Comparison of ENCODE assay signal across 1 cellular context in genomic region chr11:61733120-61733978, GRCh38.
TF ChIP-seq lines count a peak whose summit lies in the region.

No MANE protein-coding gene starts in this region.

TF ChIP-seq in HepG2, 621 proteins besides CTCF, POLR2A, EP300 and RAD21 (continues in another document):
- peak; percentile 70; the same call in 1 of the 3 replicates for TF ChIP-seq MXI1 (IDR thresholded peaks at IDR 0.05; ENCODE audit: borderline replicate concordance, low read depth, low read length)
- TF ChIP-seq, protein P1, sequence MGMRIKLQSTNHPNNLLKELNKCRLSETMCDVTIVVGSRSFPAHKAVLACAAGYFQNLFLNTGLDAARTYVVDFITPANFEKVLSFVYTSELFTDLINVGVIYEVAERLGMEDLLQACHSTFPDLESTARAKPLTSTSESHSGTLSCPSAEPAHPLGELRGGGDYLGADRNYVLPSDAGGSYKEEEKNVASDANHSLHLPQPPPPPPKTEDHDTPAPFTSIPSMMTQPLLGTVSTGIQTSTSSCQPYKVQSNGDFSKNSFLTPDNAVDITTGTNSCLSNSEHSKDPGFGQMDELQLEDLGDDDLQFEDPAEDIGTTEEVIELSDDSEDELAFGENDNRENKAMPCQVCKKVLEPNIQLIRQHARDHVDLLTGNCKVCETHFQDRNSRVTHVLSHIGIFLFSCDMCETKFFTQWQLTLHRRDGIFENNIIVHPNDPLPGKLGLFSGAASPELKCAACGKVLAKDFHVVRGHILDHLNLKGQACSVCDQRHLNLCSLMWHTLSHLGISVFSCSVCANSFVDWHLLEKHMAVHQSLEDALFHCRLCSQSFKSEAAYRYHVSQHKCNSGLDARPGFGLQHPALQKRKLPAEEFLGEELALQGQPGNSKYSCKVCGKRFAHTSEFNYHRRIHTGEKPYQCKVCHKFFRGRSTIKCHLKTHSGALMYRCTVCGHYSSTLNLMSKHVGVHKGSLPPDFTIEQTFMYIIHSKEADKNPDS (CRISPR knock-in tag; IDR thresholded peaks at IDR 0.05), result no peak
- TF ChIP-seq MYC (CRISPR knock-in tag; IDR thresholded peaks at IDR 0.05; ENCODE audit: borderline replicate concordance), result peak; percentile 38; the same call in 1 of the 2 replicates
- TF ChIP-seq ARNTL (CRISPR knock-in tag; IDR thresholded peaks at IDR 0.05), result peak; percentile 86
- TF ChIP-seq KMT2B (CRISPR knock-in tag; IDR thresholded peaks at IDR 0.05), result peak; percentile 36; the same call in 1 of the 2 replicates
- no peak for TF ChIP-seq PTBP1 (IDR thresholded peaks at IDR 0.05; ENCODE audit: low read depth, low read length, poor library complexity, severe bottlenecking)
- TF ChIP-seq PRDM10 (CRISPR knock-in tag; IDR thresholded peaks at IDR 0.05; ENCODE audit: low read depth), result 0 out of 2 replicates have a peak, but pooled peaks have one; percentile 52
- TF ChIP-seq CBX5 (CRISPR knock-in tag; IDR thresholded peaks at IDR 0.05; ENCODE audit: borderline replicate concordance), result 0 out of 2 replicates have a peak, but pooled peaks have one; percentile 47
- peak; percentile 41; the same call in 1 of the 2 replicates for TF ChIP-seq AKAP8 (CRISPR knock-in tag; IDR thresholded peaks at IDR 0.05)
- TF ChIP-seq, protein P2, sequence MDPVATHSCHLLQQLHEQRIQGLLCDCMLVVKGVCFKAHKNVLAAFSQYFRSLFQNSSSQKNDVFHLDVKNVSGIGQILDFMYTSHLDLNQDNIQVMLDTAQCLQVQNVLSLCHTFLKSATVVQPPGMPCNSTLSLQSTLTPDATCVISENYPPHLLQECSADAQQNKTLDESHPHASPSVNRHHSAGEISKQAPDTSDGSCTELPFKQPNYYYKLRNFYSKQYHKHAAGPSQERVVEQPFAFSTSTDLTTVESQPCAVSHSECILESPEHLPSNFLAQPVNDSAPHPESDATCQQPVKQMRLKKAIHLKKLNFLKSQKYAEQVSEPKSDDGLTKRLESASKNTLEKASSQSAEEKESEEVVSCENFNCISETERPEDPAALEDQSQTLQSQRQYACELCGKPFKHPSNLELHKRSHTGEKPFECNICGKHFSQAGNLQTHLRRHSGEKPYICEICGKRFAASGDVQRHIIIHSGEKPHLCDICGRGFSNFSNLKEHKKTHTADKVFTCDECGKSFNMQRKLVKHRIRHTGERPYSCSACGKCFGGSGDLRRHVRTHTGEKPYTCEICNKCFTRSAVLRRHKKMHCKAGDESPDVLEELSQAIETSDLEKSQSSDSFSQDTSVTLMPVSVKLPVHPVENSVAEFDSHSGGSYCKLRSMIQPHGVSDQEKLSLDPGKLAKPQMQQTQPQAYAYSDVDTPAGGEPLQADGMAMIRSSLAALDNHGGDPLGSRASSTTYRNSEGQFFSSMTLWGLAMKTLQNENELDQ (CRISPR knock-in tag; IDR thresholded peaks at IDR 0.05; ENCODE audit: borderline replicate concordance), result peak; percentile 36; the same call in 1 of the 2 replicates
- TF ChIP-seq TFE3 (CRISPR knock-in tag; IDR thresholded peaks at IDR 0.05), result peak; percentile 91
- TF ChIP-seq ZNF407 (CRISPR knock-in tag; IDR thresholded peaks at IDR 0.05; ENCODE audit: not compliant biosample characterization), result peak; percentile 47
- peak; percentile 17 for TF ChIP-seq AGO2 (optimal IDR thresholded peaks at IDR 0.05; ENCODE audit: low read depth, low read length)
- peak; percentile 51; the same call in 1 of the 2 replicates for TF ChIP-seq ZNF33B (CRISPR knock-in tag; IDR thresholded peaks at IDR 0.05)
- TF ChIP-seq ZNF274 (CRISPR knock-in tag; IDR thresholded peaks at IDR 0.05), result 0 out of 2 replicates have a peak, but pooled peaks have one; percentile 39
- TF ChIP-seq, protein P3, sequence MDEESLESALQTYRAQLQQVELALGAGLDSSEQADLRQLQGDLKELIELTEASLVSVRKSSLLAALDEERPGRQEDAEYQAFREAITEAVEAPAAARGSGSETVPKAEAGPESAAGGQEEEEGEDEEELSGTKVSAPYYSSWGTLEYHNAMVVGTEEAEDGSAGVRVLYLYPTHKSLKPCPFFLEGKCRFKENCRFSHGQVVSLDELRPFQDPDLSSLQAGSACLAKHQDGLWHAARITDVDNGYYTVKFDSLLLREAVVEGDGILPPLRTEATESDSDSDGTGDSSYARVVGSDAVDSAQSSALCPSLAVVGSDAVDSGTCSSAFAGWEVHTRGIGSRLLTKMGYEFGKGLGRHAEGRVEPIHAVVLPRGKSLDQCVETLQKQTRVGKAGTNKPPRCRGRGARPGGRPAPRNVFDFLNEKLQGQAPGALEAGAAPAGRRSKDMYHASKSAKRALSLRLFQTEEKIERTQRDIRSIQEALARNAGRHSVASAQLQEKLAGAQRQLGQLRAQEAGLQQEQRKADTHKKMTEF (CRISPR knock-in tag; IDR thresholded peaks at IDR 0.05), result peak; percentile 65
- no peak for TF ChIP-seq GTF2F1 (IDR thresholded peaks at IDR 0.05; ENCODE audit: low read length)
- peak; percentile 38 for TF ChIP-seq RBM22 (optimal IDR thresholded peaks at IDR 0.05; ENCODE audit: low read length)
- no peak for TF ChIP-seq HIVEP1 (CRISPR knock-in tag; IDR thresholded peaks at IDR 0.05)
- TF ChIP-seq THAP11 (CRISPR knock-in tag; IDR thresholded peaks at IDR 0.05), result 0 out of 2 replicates have a peak, but pooled peaks have one; percentile 44
- no peak for TF ChIP-seq ZNF597 (CRISPR knock-in tag; IDR thresholded peaks at IDR 0.05)
- 0 out of 2 replicates have a peak, but pooled peaks have one; percentile 29 for TF ChIP-seq ZNF614 (CRISPR knock-in tag; IDR thresholded peaks at IDR 0.05; ENCODE audit: borderline replicate concordance)
- peak; percentile 27; the same call in 1 of the 2 replicates for TF ChIP-seq HDAC2 (CRISPR knock-in tag; IDR thresholded peaks at IDR 0.05)
- no peak for TF ChIP-seq NONO (IDR thresholded peaks at IDR 0.05)
- TF ChIP-seq NONO (CRISPR knock-in tag; conservative IDR thresholded peaks at IDR 0.05), result 0 out of 2 replicates have a peak, but pooled peaks have one; percentile 29
- 0 out of 2 replicates have a peak, but pooled peaks have one; percentile 52 for TF ChIP-seq ZNF605 (CRISPR knock-in tag; IDR thresholded peaks at IDR 0.05)
- no peak for TF ChIP-seq ZNF567 (CRISPR knock-in tag; IDR thresholded peaks at IDR 0.05; ENCODE audit: borderline replicate concordance)
- TF ChIP-seq GATAD2A (CRISPR knock-in tag; IDR thresholded peaks at IDR 0.05), result 0 out of 2 replicates have a peak, but pooled peaks have one; percentile 36
- peak; percentile 92 for TF ChIP-seq MXD4 (CRISPR knock-in tag; IDR thresholded peaks at IDR 0.05)
- TF ChIP-seq ZNF12 (CRISPR knock-in tag; IDR thresholded peaks at IDR 0.05), result peak; percentile 10; the same call in 1 of the 2 replicates
- TF ChIP-seq JUND (CRISPR knock-in tag; IDR thresholded peaks at IDR 0.05), result no peak
- TF ChIP-seq ZNF891 (CRISPR knock-in tag; IDR thresholded peaks at IDR 0.05), result peak; percentile 67; the same call in 1 of the 2 replicates
- TF ChIP-seq, protein P4, sequence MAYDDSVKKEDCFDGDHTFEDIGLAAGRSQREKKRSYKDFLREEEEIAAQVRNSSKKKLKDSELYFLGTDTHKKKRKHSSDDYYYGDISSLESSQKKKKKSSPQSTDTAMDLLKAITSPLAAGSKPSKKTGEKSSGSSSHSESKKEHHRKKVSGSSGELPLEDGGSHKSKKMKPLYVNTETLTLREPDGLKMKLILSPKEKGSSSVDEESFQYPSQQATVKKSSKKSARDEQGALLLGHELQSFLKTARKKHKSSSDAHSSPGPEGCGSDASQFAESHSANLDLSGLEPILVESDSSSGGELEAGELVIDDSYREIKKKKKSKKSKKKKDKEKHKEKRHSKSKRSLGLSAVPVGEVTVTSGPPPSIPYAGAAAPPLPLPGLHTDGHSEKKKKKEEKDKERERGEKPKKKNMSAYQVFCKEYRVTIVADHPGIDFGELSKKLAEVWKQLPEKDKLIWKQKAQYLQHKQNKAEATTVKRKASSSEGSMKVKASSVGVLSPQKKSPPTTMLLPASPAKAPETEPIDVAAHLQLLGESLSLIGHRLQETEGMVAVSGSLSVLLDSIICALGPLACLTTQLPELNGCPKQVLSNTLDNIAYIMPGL (CRISPR knock-in tag; IDR thresholded peaks at IDR 0.05; ENCODE audit: borderline replicate concordance in 1 of 2, low read depth in 1 of 2), result peak in 1 of 2 experiments; percentile 39; a peak in 1 of 4 replicates
